Comparison of ENCODE assay signal across 8 cellular contexts in the genomic region with DNA sequence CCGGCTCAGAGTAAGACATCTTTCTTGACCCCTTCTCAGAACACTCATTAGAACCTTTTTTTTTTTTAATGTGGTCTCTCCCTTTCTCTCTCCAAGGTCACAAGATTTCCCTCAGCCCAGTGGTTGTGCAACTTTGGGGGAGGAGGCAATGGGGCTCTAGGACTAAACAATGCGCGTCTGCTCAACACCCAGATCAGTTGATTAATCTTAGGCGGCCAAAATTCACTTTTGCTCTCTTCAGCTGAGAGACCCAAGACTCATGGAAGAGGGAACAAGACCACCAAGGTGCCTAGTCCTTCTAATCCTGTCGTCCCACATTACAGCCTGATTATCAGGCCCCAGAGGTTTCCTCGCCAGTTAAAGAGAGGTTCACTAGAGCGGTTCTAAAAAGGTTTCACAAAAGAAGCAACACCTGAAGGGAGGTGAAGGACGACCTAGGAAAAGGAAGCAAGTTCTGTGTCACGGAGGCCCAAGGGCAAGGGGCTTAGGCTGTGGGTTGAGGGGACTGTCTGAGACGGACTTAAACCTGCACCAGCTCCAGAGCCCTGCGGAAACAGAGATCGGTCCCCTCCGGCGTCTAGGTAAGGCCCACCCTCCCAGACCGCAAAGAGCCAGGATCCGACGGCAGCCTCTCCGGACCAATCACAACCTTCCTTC. TPM values are rescaled to one million over a fixed set of nuclear protein-coding genes. Genes with fewer than 3 reads are reported as not detected.
A peak's percentile ranks its signal among the peaks of the same experiment; 100 is the strongest.
DNase-seq lines count a peak whose midpoint lies in the region; TF ChIP-seq lines count a peak whose summit lies in the region.

No MANE protein-coding gene starts in this region.

- H3K36me3 Mint-ChIP-seq in activated naive CD4-positive, alpha-beta T cell treated with anti-CD3 and anti-CD28 coated beads for 36 hours (ENCODE audit: low read depth) = no peaks in the 10 kb centered on the region
- H3K36me3 Mint-ChIP-seq in endothelial cell (ENCODE audit: low read depth, unreplicated experiment) = peaks cover 11% of the 10 kb centered on the region

- TF ChIP-seq CTCF in RWPE1 (conservative IDR thresholded peaks at IDR 0.05; ENCODE audit: low read depth) = no peak
- no peak for TF ChIP-seq CTCF in endothelial cell (IDR thresholded peaks at IDR 0.05; ENCODE audit: unreplicated experiment)

- peak overlapping the region; percentile 96 for H3K27ac Mint-ChIP-seq in activated naive CD4-positive, alpha-beta T cell treated with anti-CD3 and anti-CD28 coated beads for 36 hours
- H3K27ac Mint-ChIP-seq in endothelial cell (ENCODE audit: unreplicated experiment) = peak overlapping the region; percentile 95

- no peaks in the 10 kb centered on the region for H3K9me3 Mint-ChIP-seq in activated naive CD4-positive, alpha-beta T cell treated with anti-CD3 and anti-CD28 coated beads for 36 hours
- no peaks in the 10 kb centered on the region for H3K9me3 Mint-ChIP-seq in endothelial cell (ENCODE audit: unreplicated experiment)

- no peaks in the 10 kb centered on the region for H3K27me3 Mint-ChIP-seq in activated naive CD4-positive, alpha-beta T cell treated with anti-CD3 and anti-CD28 coated beads for 36 hours (ENCODE audit: low read depth)
- H3K27me3 Mint-ChIP-seq in endothelial cell (ENCODE audit: unreplicated experiment) = peaks cover 28% of the 10 kb centered on the region

- H3K27ac ChIP-seq in RWPE1 = peak overlapping the region; percentile 95

- H3K4me1 Mint-ChIP-seq in activated naive CD4-positive, alpha-beta T cell treated with anti-CD3 and anti-CD28 coated beads for 36 hours (ENCODE audit: low read depth) = peaks cover 41% of the 10 kb centered on the region
- H3K4me1 Mint-ChIP-seq in endothelial cell (ENCODE audit: unreplicated experiment) = peaks cover 36% of the 10 kb centered on the region

- intact Hi-C loops in activated naive CD4-positive, alpha-beta T cell treated with anti-CD3 and anti-CD28 coated beads for 36 hours (cut with micrococcal nuclease) = loop anchor here (1.0 to 5.0 kb wide), 10 partner anchors 49 to 494 kb away; partner anchors contain the start of genes CALCOCO1, EIF4B, IGFBP6 and ITGB7

- CTCF ChIA-PET in activated naive CD4-positive, alpha-beta T cell treated with anti-CD3 and anti-CD28 coated beads for 36 hours (lab: Charles Lee) = interaction anchor here (0.6 to 2.8 kb wide), 10 partner anchors 9 to 673 kb away, joined by 3 to 25 read pairs (median 4); partner anchors contain the start of genes AAAS and ATP5MC2
- CTCF ChIA-PET in RWPE1 (lab: Yijun Ruan, JAX) = interaction anchor here (0.7 to 1.0 kb wide), 2 partner anchors 8 to 148 kb away, joined by 3 to 6 read pairs; no protein-coding TSS in a partner anchor

- DNase-seq in activated naive CD4-positive, alpha-beta T cell treated with anti-CD3 and anti-CD28 coated beads for 36 hours = peak; percentile 40
- no peak for DNase-seq in activated naive CD4-positive, alpha-beta T cell (lab: John Stamatoyannopoulos, UW)
- DNase-seq in RWPE1 (ENCODE audit: low spot score) (no peak), endothelial cell (ENCODE audit: low spot score) (no peak), myocyte (ENCODE audit: low read depth) (peak; percentile 62), cerebellum (ENCODE audit: low spot score) (no peak), NCI-H526 treated with DMSO at 0.1 percent for 48 hours (lab: John Stamatoyannopoulos, UW) (no peak), mesenteric fat pad (ENCODE audit: low spot score) (no peak)

- H3K4me3 Mint-ChIP-seq in activated naive CD4-positive, alpha-beta T cell treated with anti-CD3 and anti-CD28 coated beads for 36 hours = peak overlapping the region; percentile 81
- peak overlapping the region; percentile 94 for H3K4me3 Mint-ChIP-seq in endothelial cell (ENCODE audit: unreplicated experiment)

- POLR2A ChIA-PET in RWPE1 (lab: Yijun Ruan, JAX; ENCODE audit: low non-redundant PET) = interaction anchor here (0.7 to 0.9 kb wide), 3 partner anchors 17 to 222 kb away, joined by 3 to 4 read pairs (median 4); no protein-coding TSS in a partner anchor

RNA-seq across cellular contexts. Expression of gene TARBP2, which starts 0.8 kb away (rescaled TPM):
- 10 to 100 TPM; 25.0 to 26.8 TPM for total RNA-seq in activated naive CD4-positive, alpha-beta T cell treated with anti-CD3 and anti-CD28 coated beads for 36 hours
- total RNA-seq in endothelial cell (ENCODE audit: unreplicated experiment) = 45.3 TPM
- 23.7 and 30.0 TPM in 2 replicates for total RNA-seq in myocyte
- polyA plus RNA-seq in myocyte (2012) = 27.8 TPM
- total RNA-seq in cerebellum = 26.4 TPM
- 16.8 TPM for total RNA-seq in mesenteric fat pad

RNA-seq across cellular contexts. Expression of gene MAP3K12, which starts 1.0 kb away (rescaled TPM):
- 1 to 10 TPM; 6.0 to 8.2 TPM for total RNA-seq in activated naive CD4-positive, alpha-beta T cell treated with anti-CD3 and anti-CD28 coated beads for 36 hours
- 20.9 TPM for total RNA-seq in endothelial cell (ENCODE audit: unreplicated experiment)
- total RNA-seq in myocyte = 17.0 and 25.5 TPM in 2 replicates
- polyA plus RNA-seq in myocyte (2012) = 20.6 TPM
- total RNA-seq in cerebellum = 32.9 TPM
- 12.2 TPM for total RNA-seq in mesenteric fat pad

RNA-seq across cellular contexts. Expression of gene NPFF, which starts 7.0 kb away (rescaled TPM):
- not detected for total RNA-seq in activated naive CD4-positive, alpha-beta T cell treated with anti-CD3 and anti-CD28 coated beads for 36 hours
- total RNA-seq in endothelial cell (ENCODE audit: unreplicated experiment) (not detected), myocyte (not detected in 2 replicates), cerebellum (not detected), mesenteric fat pad (not detected)
- not detected for polyA plus RNA-seq in myocyte (2012)

RNA-seq across cellular contexts. Expression of gene PCBP2, which starts 48.3 kb away (rescaled TPM):
- 1,000 to 10,000 TPM; 1,085 to 1,132 TPM for total RNA-seq in activated naive CD4-positive, alpha-beta T cell treated with anti-CD3 and anti-CD28 coated beads for 36 hours
- total RNA-seq in endothelial cell (ENCODE audit: unreplicated experiment) (1,084 TPM), myocyte (141 and 158 TPM in 2 replicates), cerebellum (280 TPM), mesenteric fat pad (722 TPM)
- polyA plus RNA-seq in myocyte (2012) = 670 TPM

RNA-seq across cellular contexts. Expression of gene PRR13, which starts 58.7 kb away (rescaled TPM):
- 100 to 1,000 TPM; 207 to 216 TPM for total RNA-seq in activated naive CD4-positive, alpha-beta T cell treated with anti-CD3 and anti-CD28 coated beads for 36 hours
- 131 TPM for total RNA-seq in endothelial cell (ENCODE audit: unreplicated experiment)
- 45.8 and 48.3 TPM in 2 replicates for total RNA-seq in myocyte
- polyA plus RNA-seq in myocyte (2012) = 136 TPM
- 6.2 TPM for total RNA-seq in cerebellum
- total RNA-seq in mesenteric fat pad = 119 TPM

Comparison
In these comparisons a context has a peak if more than half of its experiments do, and no peak if none do; other contexts are left out.
1. DNase-seq: peak in activated naive CD4-positive, alpha-beta T cell treated with anti-CD3 and anti-CD28 coated beads for 36 hours (single experiment) and myocyte (single experiment); none in activated naive CD4-positive, alpha-beta T cell (0 of 4), RWPE1 (single experiment), endothelial cell (single experiment), cerebellum (single experiment), NCI-H526 treated with DMSO at 0.1 percent for 48 hours (single experiment) and mesenteric fat pad (single experiment).